ENCODE assay signal across 34 cellular contexts in genomic region chr20:35555951-35556645, GRCh38. TPM values are rescaled to one million over a fixed set of nuclear protein-coding genes. Genes with fewer than 3 reads are reported as not detected.
"Had no signal": no experiment of that assay in that cellular context is flagged by ENCODE, and none has a peak within 500 bp of the region (broad histone marks: within the 10 kb centered on the region; RNA-seq: fewer than 3 reads in every experiment).

No MANE protein-coding gene starts in this region.

- H3K27ac ChIP-seq: ascending aorta, cardiac muscle cell, coronary artery, WERI-Rb-1 had no signal

- H3K9me3 ChIP-seq: ascending aorta, MG63 had no signal

- H3K4me3 ChIP-seq: ascending aorta, cardiac muscle cell, coronary artery, MG63 had no signal

- H3K4me1 ChIP-seq: ascending aorta had no signal

- H3K27me3 ChIP-seq: ascending aorta, cardiac muscle cell, MG63 had no signal

- ATAC-seq: activated CD8-positive, alpha-beta T cell treated with anti-CD3 and anti-CD28 coated beads for 36 hours; activated naive CD8-positive, alpha-beta T cell treated with anti-CD3 and anti-CD28 coated beads, Interleukin-2, amount 50 U/mL, for 24 hours; activated T-cell treated with anti-CD3 and anti-CD28 coated beads, Interleukin-2, amount 50 U/mL, for 72 hours; activated T-helper 17 cell treated with anti-CD3 and anti-CD28 coated beads, Interleukin-2, amount 50 U/mL, for 72 hours; Panc1; Right ventricle myocardium inferior had no signal

- DNase-seq: activated CD4-positive, alpha-beta T cell treated with anti-CD3 and anti-CD28 coated beads for 1 hour; activated CD4-positive, alpha-beta T cell treated with anti-CD3 and anti-CD28 coated beads for 48 hours; activated CD4-positive, CD25-positive, alpha-beta regulatory T cell; activated CD8-positive, alpha-beta T cell treated with anti-CD3 and anti-CD28 coated beads for 36 hours; activated gamma-delta T cell treated with Interleukin-2 at 50 U/mL for 16 hours; activated naive CD4-positive, alpha-beta T cell treated with anti-CD3 and anti-CD28 coated beads for 36 hours; activated naive CD8-positive, alpha-beta T cell treated with anti-CD3 and anti-CD28 coated beads, Interleukin-2, amount 50 U/mL, for 24 hours; activated T-cell treated with anti-CD3 and anti-CD28 coated beads, Interleukin-2, amount 50 U/mL, for 1 hour; activated T-cell treated with anti-CD3 and anti-CD28 coated beads, Interleukin-2, amount 50 U/mL, for 72 hours; amniotic stem cell; Kasumi-1; MG63; NCI-H1092; NCI-H1436 treated with DMSO at 0.1 percent for 48 hours; NCI-H1694 treated with DMSO at 0.1 percent for 48 hours; NCI-H2029; NCI-H345; NCI-H524 treated with DMSO at 0.1 percent for 48 hours; SIG-M5; SW 1271; T-helper 1 cell; T-helper 2 cell; T-helper 9 cell; WERI-Rb-1 had no signal

RNA-seq across cellular contexts. Expression of gene C20orf173, which starts 26.6 kb away (rescaled TPM):
- total RNA-seq: activated CD8-positive, alpha-beta memory T cell treated with anti-CD3 and anti-CD28 coated beads for 36 hours; activated CD8-positive, alpha-beta T cell treated with anti-CD3 and anti-CD28 coated beads for 36 hours; activated naive CD4-positive, alpha-beta T cell treated with anti-CD3 and anti-CD28 coated beads for 36 hours; activated T-cell treated with anti-CD3 and anti-CD28 coated beads, Interleukin-2, amount 50 U/mL, for 72 hours; activated T-helper 17 cell treated with anti-CD3 and anti-CD28 coated beads, Interleukin-2, amount 50 U/mL, for 72 hours; ascending aorta; cardiac muscle cell; NCI-H460; Right ventricle myocardium inferior; RPMI7951; SK-MEL-5 had no signal
- polyA plus RNA-seq: cardiac muscle cell had no signal
